In the genomic region with DNA sequence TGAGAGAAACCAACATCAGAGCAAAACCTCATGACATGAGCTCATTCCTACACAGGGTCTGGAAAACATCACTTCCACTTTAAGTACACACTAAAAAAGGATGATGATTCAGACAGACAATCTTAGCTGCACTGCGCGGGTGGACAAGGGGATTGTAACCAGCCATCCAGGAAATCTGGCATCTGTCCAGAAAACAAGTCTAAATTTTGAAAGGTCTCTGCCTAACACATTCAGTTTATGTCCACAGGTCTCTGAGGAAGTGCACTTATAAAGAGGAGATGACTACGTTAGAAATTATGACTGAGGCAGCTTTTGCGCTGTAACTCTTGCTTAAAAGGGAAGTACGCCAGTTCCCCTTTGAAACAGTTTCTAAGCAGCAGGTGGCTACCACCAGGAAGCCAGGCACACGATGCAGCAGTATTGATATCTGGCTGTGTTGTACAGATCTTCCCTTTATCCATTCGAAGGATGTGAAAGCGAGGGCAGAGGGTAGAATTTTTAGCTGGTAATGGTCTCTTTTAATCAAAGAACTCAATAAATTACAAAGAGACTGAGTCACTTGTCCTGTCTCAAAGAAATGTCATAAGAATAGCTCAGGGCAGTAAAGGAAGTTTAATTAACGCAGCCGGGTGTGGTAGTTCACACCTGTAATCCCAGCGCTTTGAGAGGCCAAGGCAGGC, we compare ENCODE assay signal across 1 cellular context.
TF ChIP-seq lines count a peak whose summit lies in the region.

No MANE protein-coding gene starts in this region.

TF ChIP-seq in GM23338, 12 proteins besides CTCF, POLR2A, EP300 and RAD21 (continued from another document):
- TF ChIP-seq, protein P1, sequence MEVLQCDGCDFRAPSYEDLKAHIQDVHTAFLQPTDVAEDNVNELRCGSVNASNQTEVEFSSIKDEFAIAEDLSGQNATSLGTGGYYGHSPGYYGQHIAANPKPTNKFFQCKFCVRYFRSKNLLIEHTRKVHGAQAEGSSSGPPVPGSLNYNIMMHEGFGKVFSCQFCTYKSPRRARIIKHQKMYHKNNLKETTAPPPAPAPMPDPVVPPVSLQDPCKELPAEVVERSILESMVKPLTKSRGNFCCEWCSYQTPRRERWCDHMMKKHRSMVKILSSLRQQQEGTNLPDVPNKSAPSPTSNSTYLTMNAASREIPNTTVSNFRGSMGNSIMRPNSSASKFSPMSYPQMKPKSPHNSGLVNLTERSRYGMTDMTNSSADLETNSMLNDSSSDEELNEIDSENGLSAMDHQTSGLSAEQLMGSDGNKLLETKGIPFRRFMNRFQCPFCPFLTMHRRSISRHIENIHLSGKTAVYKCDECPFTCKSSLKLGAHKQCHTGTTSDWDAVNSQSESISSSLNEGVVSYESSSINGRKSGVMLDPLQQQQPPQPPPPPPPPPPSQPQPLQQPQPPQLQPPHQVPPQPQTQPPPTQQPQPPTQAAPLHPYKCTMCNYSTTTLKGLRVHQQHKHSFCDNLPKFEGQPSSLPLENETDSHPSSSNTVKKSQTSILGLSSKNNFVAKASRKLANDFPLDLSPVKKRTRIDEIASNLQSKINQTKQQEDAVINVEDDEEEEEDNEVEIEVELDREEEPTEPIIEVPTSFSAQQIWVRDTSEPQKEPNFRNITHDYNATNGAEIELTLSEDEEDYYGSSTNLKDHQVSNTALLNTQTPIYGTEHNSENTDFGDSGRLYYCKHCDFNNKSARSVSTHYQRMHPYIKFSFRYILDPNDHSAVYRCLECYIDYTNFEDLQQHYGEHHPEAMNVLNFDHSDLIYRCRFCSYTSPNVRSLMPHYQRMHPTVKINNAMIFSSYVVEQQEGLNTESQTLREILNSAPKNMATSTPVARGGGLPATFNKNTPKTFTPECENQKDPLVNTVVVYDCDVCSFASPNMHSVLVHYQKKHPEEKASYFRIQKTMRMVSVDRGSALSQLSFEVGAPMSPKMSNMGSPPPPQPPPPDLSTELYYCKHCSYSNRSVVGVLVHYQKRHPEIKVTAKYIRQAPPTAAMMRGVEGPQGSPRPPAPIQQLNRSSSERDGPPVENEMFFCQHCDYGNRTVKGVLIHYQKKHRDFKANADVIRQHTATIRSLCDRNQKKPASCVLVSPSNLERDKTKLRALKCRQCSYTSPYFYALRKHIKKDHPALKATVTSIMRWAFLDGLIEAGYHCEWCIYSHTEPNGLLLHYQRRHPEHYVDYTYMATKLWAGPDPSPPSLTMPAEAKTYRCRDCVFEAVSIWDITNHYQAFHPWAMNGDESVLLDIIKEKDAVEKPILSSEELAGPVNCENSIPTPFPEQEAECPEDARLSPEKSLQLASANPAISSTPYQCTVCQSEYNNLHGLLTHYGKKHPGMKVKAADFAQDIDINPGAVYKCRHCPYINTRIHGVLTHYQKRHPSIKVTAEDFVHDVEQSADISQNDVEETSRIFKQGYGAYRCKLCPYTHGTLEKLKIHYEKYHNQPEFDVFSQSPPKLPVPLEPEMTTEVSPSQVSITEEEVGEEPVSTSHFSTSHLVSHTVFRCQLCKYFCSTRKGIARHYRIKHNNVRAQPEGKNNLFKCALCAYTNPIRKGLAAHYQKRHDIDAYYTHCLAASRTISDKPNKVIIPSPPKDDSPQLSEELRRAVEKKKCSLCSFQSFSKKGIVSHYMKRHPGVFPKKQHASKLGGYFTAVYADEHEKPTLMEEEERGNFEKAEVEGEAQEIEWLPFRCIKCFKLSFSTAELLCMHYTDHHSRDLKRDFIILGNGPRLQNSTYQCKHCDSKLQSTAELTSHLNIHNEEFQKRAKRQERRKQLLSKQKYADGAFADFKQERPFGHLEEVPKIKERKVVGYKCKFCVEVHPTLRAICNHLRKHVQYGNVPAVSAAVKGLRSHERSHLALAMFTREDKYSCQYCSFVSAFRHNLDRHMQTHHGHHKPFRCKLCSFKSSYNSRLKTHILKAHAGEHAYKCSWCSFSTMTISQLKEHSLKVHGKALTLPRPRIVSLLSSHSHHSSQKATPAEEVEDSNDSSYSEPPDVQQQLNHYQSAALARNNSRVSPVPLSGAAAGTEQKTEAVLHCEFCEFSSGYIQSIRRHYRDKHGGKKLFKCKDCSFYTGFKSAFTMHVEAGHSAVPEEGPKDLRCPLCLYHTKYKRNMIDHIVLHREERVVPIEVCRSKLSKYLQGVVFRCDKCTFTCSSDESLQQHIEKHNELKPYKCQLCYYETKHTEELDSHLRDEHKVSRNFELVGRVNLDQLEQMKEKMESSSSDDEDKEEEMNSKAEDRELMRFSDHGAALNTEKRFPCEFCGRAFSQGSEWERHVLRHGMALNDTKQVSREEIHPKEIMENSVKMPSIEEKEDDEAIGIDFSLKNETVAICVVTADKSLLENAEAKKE (CRISPR knock-in tag; IDR thresholded peaks at IDR 0.05) = no peak
- TF ChIP-seq, protein P2, sequence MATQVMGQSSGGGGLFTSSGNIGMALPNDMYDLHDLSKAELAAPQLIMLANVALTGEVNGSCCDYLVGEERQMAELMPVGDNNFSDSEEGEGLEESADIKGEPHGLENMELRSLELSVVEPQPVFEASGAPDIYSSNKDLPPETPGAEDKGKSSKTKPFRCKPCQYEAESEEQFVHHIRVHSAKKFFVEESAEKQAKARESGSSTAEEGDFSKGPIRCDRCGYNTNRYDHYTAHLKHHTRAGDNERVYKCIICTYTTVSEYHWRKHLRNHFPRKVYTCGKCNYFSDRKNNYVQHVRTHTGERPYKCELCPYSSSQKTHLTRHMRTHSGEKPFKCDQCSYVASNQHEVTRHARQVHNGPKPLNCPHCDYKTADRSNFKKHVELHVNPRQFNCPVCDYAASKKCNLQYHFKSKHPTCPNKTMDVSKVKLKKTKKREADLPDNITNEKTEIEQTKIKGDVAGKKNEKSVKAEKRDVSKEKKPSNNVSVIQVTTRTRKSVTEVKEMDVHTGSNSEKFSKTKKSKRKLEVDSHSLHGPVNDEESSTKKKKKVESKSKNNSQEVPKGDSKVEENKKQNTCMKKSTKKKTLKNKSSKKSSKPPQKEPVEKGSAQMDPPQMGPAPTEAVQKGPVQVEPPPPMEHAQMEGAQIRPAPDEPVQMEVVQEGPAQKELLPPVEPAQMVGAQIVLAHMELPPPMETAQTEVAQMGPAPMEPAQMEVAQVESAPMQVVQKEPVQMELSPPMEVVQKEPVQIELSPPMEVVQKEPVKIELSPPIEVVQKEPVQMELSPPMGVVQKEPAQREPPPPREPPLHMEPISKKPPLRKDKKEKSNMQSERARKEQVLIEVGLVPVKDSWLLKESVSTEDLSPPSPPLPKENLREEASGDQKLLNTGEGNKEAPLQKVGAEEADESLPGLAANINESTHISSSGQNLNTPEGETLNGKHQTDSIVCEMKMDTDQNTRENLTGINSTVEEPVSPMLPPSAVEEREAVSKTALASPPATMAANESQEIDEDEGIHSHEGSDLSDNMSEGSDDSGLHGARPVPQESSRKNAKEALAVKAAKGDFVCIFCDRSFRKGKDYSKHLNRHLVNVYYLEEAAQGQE (IDR thresholded peaks at IDR 0.05; ENCODE audit: unreplicated experiment) = no peak
- TF ChIP-seq ZNF114 (CRISPR knock-in tag; IDR thresholded peaks at IDR 0.05) = no peak
- TF ChIP-seq NANOG (IDR thresholded peaks at IDR 0.05; ENCODE audit: borderline replicate concordance) = no peak
- TF ChIP-seq EZH2 (IDR thresholded peaks at IDR 0.05; ENCODE audit: low read depth, unreplicated experiment) = no peak
TF ChIP-seq in GM23338: peak in this region for 0.
